16 cellular contexts compared by ENCODE assay signal in genomic region chr11:13334068-13334785, GRCh38. TPM values are rescaled to one million over a fixed set of nuclear protein-coding genes. Genes with fewer than 3 reads are reported as not detected.
DNase-seq lines count a peak whose midpoint lies in the region; ATAC-seq and TF ChIP-seq lines count a peak whose summit lies in the region.
"Had no signal": no experiment of that assay in that cellular context is flagged by ENCODE, and none has a peak within 500 bp of the region (broad histone marks: within the 10 kb centered on the region; RNA-seq: fewer than 3 reads in every experiment).

No MANE protein-coding gene starts in this region.

- H4K91ac ChIP-seq in trophoblast cell (ENCODE audit: low read depth, low read length) = no peak overlapping the region

- H3K4me1 ChIP-seq in PC-3 (ENCODE audit: insufficient read depth, low read length) = peaks cover 75% of the 10 kb centered on the region
- peaks cover 8% of the 10 kb centered on the region in 2 experiments for H3K4me1 ChIP-seq in trophoblast cell (ENCODE audit: control insufficient read depth in 1 of 2, insufficient read depth in 2 of 2, low read length in 2 of 2)
- peaks cover 22% of the 10 kb centered on the region for H3K4me1 ChIP-seq in ovary (ENCODE audit: insufficient read depth)

- H3K4me3 ChIP-seq in PC-3 (ENCODE audit: low read length) (peak overlapping the region; percentile 3; the same call in 1 of the 2 replicates), epithelial cell of esophagus (ENCODE audit: low read length) (no peak overlapping the region), trophoblast cell (ENCODE audit: low read depth, low read length) (no peak overlapping the region), ovary (no peak overlapping the region)
- H3K4me3 ChIP-seq: colonic mucosa, left ventricle myocardium inferior had no signal

- H2BK120ac ChIP-seq in trophoblast cell (ENCODE audit: insufficient read depth, low read length, poor library complexity) = no peak overlapping the region

- H3K79me1 ChIP-seq in trophoblast cell (ENCODE audit: low read length) = peaks cover 6% of the 10 kb centered on the region

- H3K27me3 ChIP-seq in PC-3 (ENCODE audit: low read length) (no peaks in the 10 kb centered on the region), trophoblast cell (ENCODE audit: insufficient read depth, low read length) (no peaks in the 10 kb centered on the region), ovary (no peaks in the 10 kb centered on the region)
- H3K27me3 ChIP-seq: colonic mucosa had no signal

- no peak for ATAC-seq in PC-3
- no peak for ATAC-seq in GM21515 (IDR thresholded peaks at IDR 0.05; ENCODE audit: unreplicated experiment)
- no peak for ATAC-seq in left colon
- ATAC-seq: esophagus mucosa had no signal

- CTCF ChIA-PET in PC-3 (lab: Charles Lee) = interaction anchor here (0.6 to 0.8 kb wide), 2 partner anchors 12 to 118 kb away, joined by 6 to 9 read pairs; no protein-coding TSS in a partner anchor

- H3K9ac ChIP-seq in PC-3 (ENCODE audit: low read length) (peak overlapping the region; percentile 34), trophoblast cell (ENCODE audit: low read length) (no peak overlapping the region)

- H3K36me3 ChIP-seq in PC-3 (ENCODE audit: low read depth, low read length) = no peaks in the 10 kb centered on the region
- H3K36me3 ChIP-seq in trophoblast cell (ENCODE audit: control insufficient read depth in 1 of 2, insufficient read depth in 2 of 2, low read length in 2 of 2) = no peaks in the 10 kb centered on the region
- H3K36me3 ChIP-seq in ovary = no peaks in the 10 kb centered on the region
- H3K36me3 ChIP-seq: colonic mucosa, left ventricle myocardium inferior had no signal

- H3K4me2 ChIP-seq in PC-3 (ENCODE audit: low read length) (peak overlapping the region; percentile 54), trophoblast cell (ENCODE audit: low read length) (no peak overlapping the region)

- POLR2A ChIA-PET in PC-3 (lab: Charles Lee; ENCODE audit: unreplicated experiment) = no interaction called here

- no peak for TF ChIP-seq POLR2A in ovary (IDR thresholded peaks at IDR 0.05)

- intact Hi-C loops in PC-3 (cut with micrococcal nuclease) = loop anchor here (2.0 to 10.0 kb wide), 4 partner anchors 45 to 369 kb away; partner anchors contain the start of gene BMAL1
- intact Hi-C loops in ovary (cut with DNase I) = loop anchor here in 1 of 4 donors (10.0 kb wide), 1 partner anchor 49 kb away; no protein-coding TSS in a partner anchor
- intact Hi-C loops in left colon (cut with DNase I, micrococcal nuclease) = loop anchor here in 1 of 2 donors (10.0 kb wide), 1 partner anchor 69 kb away; no protein-coding TSS in a partner anchor

- H4K8ac ChIP-seq in trophoblast cell (ENCODE audit: low read depth, low read length) = no peak overlapping the region

- no peak overlapping the region for H2BK5ac ChIP-seq in trophoblast cell (ENCODE audit: low read depth, low read length, poor library complexity)

- peaks cover 5% of the 10 kb centered on the region for H3F3A ChIP-seq in PC-3 (ENCODE audit: low read length, unreplicated experiment)

- no TSS peak for BruUV-seq in PC-3 (replicated peaks; lab: Mats Ljungman, UMichigan)

- H2AK5ac ChIP-seq in trophoblast cell (ENCODE audit: low read length) = no peak overlapping the region

- WGBS in trophoblast cell (ENCODE audit: extremely low coverage, insufficient coverage, insufficient read length) = no CpG with 5 or more reads among the region's 4 CpGs
- WGBS in ovary, 3 donors = 73 to 94% (median 84%) methylated on average over 4 of the region's 4 CpGs

- no peaks in the 10 kb centered on the region for H4K20me1 ChIP-seq in PC-3 (ENCODE audit: low read length)

- H3K14ac ChIP-seq in trophoblast cell (ENCODE audit: low read length) = no peak overlapping the region

- no peak overlapping the region for H3K18ac ChIP-seq in trophoblast cell (ENCODE audit: low read length)

- H3K79me2 ChIP-seq in PC-3 (ENCODE audit: low read length) = no peaks in the 10 kb centered on the region
- peaks cover 2% of the 10 kb centered on the region for H3K79me2 ChIP-seq in trophoblast cell (ENCODE audit: control insufficient read depth, insufficient read depth, low read length, poor library complexity)

- no peaks in the 10 kb centered on the region for H3K9me2 ChIP-seq in PC-3 (replicated peaks; ENCODE audit: low read length)

- no peak for TF ChIP-seq CTCF in PC-3 (conservative IDR thresholded peaks at IDR 0.05; ENCODE audit: low read depth, low read length)
- no peak for TF ChIP-seq CTCF in epithelial cell of esophagus (IDR thresholded peaks at IDR 0.05; ENCODE audit: insufficient read depth, low read depth, low read length, missing control alignments)
- no peak for TF ChIP-seq CTCF in ovary (IDR thresholded peaks at IDR 0.05)

- H3K4ac ChIP-seq in trophoblast cell (ENCODE audit: low read depth, low read length) = no peak overlapping the region

- H3K23ac ChIP-seq in trophoblast cell (ENCODE audit: low read length) = no peak overlapping the region

- TF ChIP-seq EP300 in ovary (IDR thresholded peaks at IDR 0.05) = no peak

- H3K27ac ChIP-seq in PC-3 (ENCODE audit: low read length) (peak overlapping the region; percentile 96), trophoblast cell (ENCODE audit: low read depth, low read length) (no peak overlapping the region), ovary (no peak overlapping the region)
- H3K27ac ChIP-seq: 22Rv1, colonic mucosa, left ventricle myocardium inferior had no signal

- H2AFZ ChIP-seq in PC-3 (ENCODE audit: low read length) = no peak overlapping the region
- no peak overlapping the region for H2AFZ ChIP-seq in trophoblast cell (ENCODE audit: insufficient read depth, low read length, poor library complexity)

- peak; percentile 43 for DNase-seq in DMS53 (lab: John Stamatoyannopoulos, UW)
- no peak for DNase-seq in DMS53 treated with DMSO at 0.1 percent for 48 hours (lab: John Stamatoyannopoulos, UW; ENCODE audit: unreplicated experiment)
- DNase-seq in PC-3 = peak; percentile 48
- DNase-seq in epithelial cell of esophagus (ENCODE audit: low read depth) = peak; percentile 42
- no peak for DNase-seq in trophoblast cell
- no peak for DNase-seq in ovary
- DNase-seq in left colon = no peak
- DNase-seq: amygdala; left ventricle myocardium inferior; NCI-H1436; stimulated activated CD4-positive, alpha-beta T cell treated with anti-CD3 and anti-CD28 coated beads, Interleukin-1b, Interleukin-23, amount 100 ng/mL, for 48 hours had no signal

- no peak overlapping the region for H4K12ac ChIP-seq in trophoblast cell (ENCODE audit: low read depth, low read length)

- no peaks in the 10 kb centered on the region for H3K9me3 ChIP-seq in PC-3 (ENCODE audit: low read length)
- H3K9me3 ChIP-seq in trophoblast cell (ENCODE audit: insufficient read depth, low read depth, low read length) = no peaks in the 10 kb centered on the region
- H3K9me3 ChIP-seq in ovary = no peaks in the 10 kb centered on the region
- H3K9me3 ChIP-seq: Caco-2, colonic mucosa, left ventricle myocardium inferior had no signal

- H2BK12ac ChIP-seq in trophoblast cell (ENCODE audit: low read length) = peak overlapping the region; percentile 35

RNA-seq across cellular contexts. Expression of gene BMAL1, which starts 56.6 kb away (rescaled TPM):
- total RNA-seq in PC-3 (2014; rRNA removed) = 4.7 and 10.9 TPM in 2 replicates
- polyA plus RNA-seq in trophoblast cell (2013) = 18.8 and 20.8 TPM in 2 replicates
- 10 to 100 TPM; 19.9 to 53.4 (median 31.8) TPM for total RNA-seq in ovary
- 10 to 100 TPM; 17.7 to 19.2 TPM for polyA plus RNA-seq in ovary
- 10 to 100 TPM; 19.9 to 26.9 TPM for total RNA-seq in left colon

Comparison
In these comparisons a context has a peak if more than half of its experiments do, and no peak if none do; other contexts are left out.
1. DNase-seq: peak in DMS53 (single experiment), PC-3 (single experiment) and epithelial cell of esophagus (single experiment); none in DMS53 treated with DMSO at 0.1 percent for 48 hours (single experiment), trophoblast cell (0 of 2), ovary (0 of 5) and left colon (0 of 2).